1 cellular context compared by ENCODE assay signal in the genomic region with DNA sequence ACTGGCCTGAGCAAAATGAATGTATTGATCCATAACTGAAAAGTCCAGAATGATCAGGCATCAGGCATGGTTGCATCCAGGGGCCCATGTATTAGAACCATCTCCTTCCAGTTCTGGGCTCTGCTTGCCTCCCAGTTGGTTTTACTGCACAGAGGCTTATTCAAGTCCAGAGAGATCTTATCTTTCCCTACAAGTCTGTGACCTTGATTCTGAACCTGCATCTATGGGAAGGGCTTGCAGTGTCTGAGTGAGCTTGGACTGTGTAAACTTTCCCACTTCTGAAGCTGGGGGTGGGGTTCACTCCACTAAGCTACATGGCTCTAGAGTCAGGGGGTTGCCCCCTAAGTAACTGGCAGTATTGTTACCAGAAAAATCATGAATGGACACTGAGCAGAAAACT.
TF ChIP-seq lines count a peak whose summit lies in the region.

No MANE protein-coding gene starts in this region.

TF ChIP-seq in HepG2, 621 proteins besides CTCF, POLR2A, EP300 and RAD21 (continued from another document and continues in another):
- TF ChIP-seq, protein P1, sequence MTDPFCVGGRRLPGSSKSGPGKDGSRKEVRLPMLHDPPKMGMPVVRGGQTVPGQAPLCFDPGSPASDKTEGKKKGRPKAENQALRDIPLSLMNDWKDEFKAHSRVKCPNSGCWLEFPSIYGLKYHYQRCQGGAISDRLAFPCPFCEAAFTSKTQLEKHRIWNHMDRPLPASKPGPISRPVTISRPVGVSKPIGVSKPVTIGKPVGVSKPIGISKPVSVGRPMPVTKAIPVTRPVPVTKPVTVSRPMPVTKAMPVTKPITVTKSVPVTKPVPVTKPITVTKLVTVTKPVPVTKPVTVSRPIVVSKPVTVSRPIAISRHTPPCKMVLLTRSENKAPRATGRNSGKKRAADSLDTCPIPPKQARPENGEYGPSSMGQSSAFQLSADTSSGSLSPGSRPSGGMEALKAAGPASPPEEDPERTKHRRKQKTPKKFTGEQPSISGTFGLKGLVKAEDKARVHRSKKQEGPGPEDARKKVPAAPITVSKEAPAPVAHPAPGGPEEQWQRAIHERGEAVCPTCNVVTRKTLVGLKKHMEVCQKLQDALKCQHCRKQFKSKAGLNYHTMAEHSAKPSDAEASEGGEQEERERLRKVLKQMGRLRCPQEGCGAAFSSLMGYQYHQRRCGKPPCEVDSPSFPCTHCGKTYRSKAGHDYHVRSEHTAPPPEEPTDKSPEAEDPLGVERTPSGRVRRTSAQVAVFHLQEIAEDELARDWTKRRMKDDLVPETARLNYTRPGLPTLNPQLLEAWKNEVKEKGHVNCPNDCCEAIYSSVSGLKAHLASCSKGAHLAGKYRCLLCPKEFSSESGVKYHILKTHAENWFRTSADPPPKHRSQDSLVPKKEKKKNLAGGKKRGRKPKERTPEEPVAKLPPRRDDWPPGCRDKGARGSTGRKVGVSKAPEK (CRISPR knock-in tag; IDR thresholded peaks at IDR 0.05; ENCODE audit: borderline replicate concordance) = no peak
- TF ChIP-seq YY1 (IDR thresholded peaks at IDR 0.05; ENCODE audit: insufficient read depth, insufficient replicate concordance, low read depth, low read length) = no peak
- no peak for TF ChIP-seq ZNF766 (CRISPR knock-in tag; IDR thresholded peaks at IDR 0.05; ENCODE audit: borderline replicate concordance)
- TF ChIP-seq ZNF777 (CRISPR knock-in tag; IDR thresholded peaks at IDR 0.05) = no peak
- 0 out of 2 replicates have a peak, but pooled peaks have one; percentile 61 for TF ChIP-seq ZKSCAN8 (CRISPR knock-in tag; IDR thresholded peaks at IDR 0.05; ENCODE audit: borderline replicate concordance)
- TF ChIP-seq SIN3A (IDR thresholded peaks at IDR 0.05; ENCODE audit: borderline replicate concordance, low read depth, low read length) = no peak
- no peak for TF ChIP-seq ZNF670 (CRISPR knock-in tag; IDR thresholded peaks at IDR 0.05; ENCODE audit: borderline replicate concordance)
- TF ChIP-seq WIZ (CRISPR knock-in tag; IDR thresholded peaks at IDR 0.05) = no peak
- TF ChIP-seq, protein P2, sequence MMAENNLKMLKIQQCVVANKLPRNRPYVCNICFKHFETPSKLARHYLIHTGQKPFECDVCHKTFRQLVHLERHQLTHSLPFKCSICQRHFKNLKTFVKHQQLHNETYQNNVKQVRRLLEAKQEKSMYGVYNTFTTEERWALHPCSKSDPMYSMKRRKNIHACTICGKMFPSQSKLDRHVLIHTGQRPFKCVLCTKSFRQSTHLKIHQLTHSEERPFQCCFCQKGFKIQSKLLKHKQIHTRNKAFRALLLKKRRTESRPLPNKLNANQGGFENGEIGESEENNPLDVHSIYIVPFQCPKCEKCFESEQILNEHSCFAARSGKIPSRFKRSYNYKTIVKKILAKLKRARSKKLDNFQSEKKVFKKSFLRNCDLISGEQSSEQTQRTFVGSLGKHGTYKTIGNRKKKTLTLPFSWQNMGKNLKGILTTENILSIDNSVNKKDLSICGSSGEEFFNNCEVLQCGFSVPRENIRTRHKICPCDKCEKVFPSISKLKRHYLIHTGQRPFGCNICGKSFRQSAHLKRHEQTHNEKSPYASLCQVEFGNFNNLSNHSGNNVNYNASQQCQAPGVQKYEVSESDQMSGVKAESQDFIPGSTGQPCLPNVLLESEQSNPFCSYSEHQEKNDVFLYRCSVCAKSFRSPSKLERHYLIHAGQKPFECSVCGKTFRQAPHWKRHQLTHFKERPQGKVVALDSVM (CRISPR knock-in tag; IDR thresholded peaks at IDR 0.05) = no peak
- TF ChIP-seq HDAC6 (IDR thresholded peaks at IDR 0.05; ENCODE audit: low read depth, low read length) = no peak
- TF ChIP-seq SMYD3 (CRISPR knock-in tag; IDR thresholded peaks at IDR 0.05) = no peak
- TF ChIP-seq SMC3 (IDR thresholded peaks at IDR 0.05; ENCODE audit: low read length) = peak; percentile 5; the same call in 1 of the 2 replicates
- no peak for TF ChIP-seq KMT2B (CRISPR knock-in tag; IDR thresholded peaks at IDR 0.05)
- no peak for TF ChIP-seq LCORL (IDR thresholded peaks at IDR 0.05)
- no peak for TF ChIP-seq LCORL (CRISPR knock-in tag; IDR thresholded peaks at IDR 0.05)
- TF ChIP-seq ZNF747 (CRISPR knock-in tag; IDR thresholded peaks at IDR 0.05; ENCODE audit: borderline replicate concordance) = no peak
- TF ChIP-seq BORCS8-MEF2B (CRISPR knock-in tag; IDR thresholded peaks at IDR 0.05) = no peak
- no peak for TF ChIP-seq ZNF552 (CRISPR knock-in tag; IDR thresholded peaks at IDR 0.05; ENCODE audit: borderline replicate concordance)
- TF ChIP-seq, protein P3, sequence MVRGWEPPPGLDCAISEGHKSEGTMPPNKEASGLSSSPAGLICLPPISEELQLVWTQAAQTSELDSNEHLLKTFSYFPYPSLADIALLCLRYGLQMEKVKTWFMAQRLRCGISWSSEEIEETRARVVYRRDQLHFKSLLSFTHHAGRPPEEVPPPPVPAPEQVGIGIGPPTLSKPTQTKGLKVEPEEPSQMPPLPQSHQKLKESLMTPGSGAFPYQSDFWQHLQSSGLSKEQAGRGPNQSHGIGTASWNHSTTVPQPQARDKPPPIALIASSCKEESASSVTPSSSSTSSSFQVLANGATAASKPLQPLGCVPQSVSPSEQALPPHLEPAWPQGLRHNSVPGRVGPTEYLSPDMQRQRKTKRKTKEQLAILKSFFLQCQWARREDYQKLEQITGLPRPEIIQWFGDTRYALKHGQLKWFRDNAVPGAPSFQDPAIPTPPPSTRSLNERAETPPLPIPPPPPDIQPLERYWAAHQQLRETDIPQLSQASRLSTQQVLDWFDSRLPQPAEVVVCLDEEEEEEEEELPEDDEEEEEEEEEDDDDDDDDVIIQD (CRISPR knock-in tag; IDR thresholded peaks at IDR 0.05; ENCODE audit: low read depth) = 0 out of 2 replicates have a peak, but pooled peaks have one; percentile 49
- no peak for TF ChIP-seq DMAP1 (CRISPR knock-in tag; IDR thresholded peaks at IDR 0.05)
- TF ChIP-seq, protein P4, sequence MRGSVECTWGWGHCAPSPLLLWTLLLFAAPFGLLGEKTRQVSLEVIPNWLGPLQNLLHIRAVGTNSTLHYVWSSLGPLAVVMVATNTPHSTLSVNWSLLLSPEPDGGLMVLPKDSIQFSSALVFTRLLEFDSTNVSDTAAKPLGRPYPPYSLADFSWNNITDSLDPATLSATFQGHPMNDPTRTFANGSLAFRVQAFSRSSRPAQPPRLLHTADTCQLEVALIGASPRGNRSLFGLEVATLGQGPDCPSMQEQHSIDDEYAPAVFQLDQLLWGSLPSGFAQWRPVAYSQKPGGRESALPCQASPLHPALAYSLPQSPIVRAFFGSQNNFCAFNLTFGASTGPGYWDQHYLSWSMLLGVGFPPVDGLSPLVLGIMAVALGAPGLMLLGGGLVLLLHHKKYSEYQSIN (CRISPR knock-in tag; IDR thresholded peaks at IDR 0.05; ENCODE audit: borderline replicate concordance) = no peak
- 0 out of 2 replicates have a peak, but pooled peaks have one; percentile 38 for TF ChIP-seq SMAD3 (CRISPR knock-in tag; IDR thresholded peaks at IDR 0.05)
- TF ChIP-seq ZNF160 (CRISPR knock-in tag; IDR thresholded peaks at IDR 0.05) = no peak
- no peak for TF ChIP-seq ZSCAN25 (CRISPR knock-in tag; IDR thresholded peaks at IDR 0.05)
- TF ChIP-seq ZNF564 (CRISPR knock-in tag; IDR thresholded peaks at IDR 0.05) = no peak
- 0 out of 2 replicates have a peak, but pooled peaks have one; percentile 28 for TF ChIP-seq REPIN1 (CRISPR knock-in tag; IDR thresholded peaks at IDR 0.05; ENCODE audit: borderline replicate concordance, low read depth)
- no peak for TF ChIP-seq EEA1 (CRISPR knock-in tag; IDR thresholded peaks at IDR 0.05; ENCODE audit: borderline replicate concordance)
- no peak for TF ChIP-seq SIN3B (IDR thresholded peaks at IDR 0.05; ENCODE audit: low read length)
- no peak; the same call in 1 of the 2 replicates for TF ChIP-seq ETV5 (CRISPR knock-in tag; IDR thresholded peaks at IDR 0.05; ENCODE audit: borderline replicate concordance)
- TF ChIP-seq ETV6 (CRISPR knock-in tag; conservative IDR thresholded peaks at IDR 0.05) = no peak
- no peak for TF ChIP-seq ZNF615 (CRISPR knock-in tag; IDR thresholded peaks at IDR 0.05; ENCODE audit: borderline replicate concordance)
- no peak for TF ChIP-seq NR2F2 (IDR thresholded peaks at IDR 0.05; ENCODE audit: borderline replicate concordance, low read depth)
- TF ChIP-seq NCOR1 (IDR thresholded peaks at IDR 0.05; ENCODE audit: borderline replicate concordance, low read length) = peak; percentile 84; the same call in 1 of the 2 replicates
- TF ChIP-seq ZNF839 (CRISPR knock-in tag; IDR thresholded peaks at IDR 0.05; ENCODE audit: borderline replicate concordance) = no peak
- TF ChIP-seq NCOA2 (CRISPR knock-in tag; IDR thresholded peaks at IDR 0.05) = peak; percentile 60
- TF ChIP-seq, protein P5, sequence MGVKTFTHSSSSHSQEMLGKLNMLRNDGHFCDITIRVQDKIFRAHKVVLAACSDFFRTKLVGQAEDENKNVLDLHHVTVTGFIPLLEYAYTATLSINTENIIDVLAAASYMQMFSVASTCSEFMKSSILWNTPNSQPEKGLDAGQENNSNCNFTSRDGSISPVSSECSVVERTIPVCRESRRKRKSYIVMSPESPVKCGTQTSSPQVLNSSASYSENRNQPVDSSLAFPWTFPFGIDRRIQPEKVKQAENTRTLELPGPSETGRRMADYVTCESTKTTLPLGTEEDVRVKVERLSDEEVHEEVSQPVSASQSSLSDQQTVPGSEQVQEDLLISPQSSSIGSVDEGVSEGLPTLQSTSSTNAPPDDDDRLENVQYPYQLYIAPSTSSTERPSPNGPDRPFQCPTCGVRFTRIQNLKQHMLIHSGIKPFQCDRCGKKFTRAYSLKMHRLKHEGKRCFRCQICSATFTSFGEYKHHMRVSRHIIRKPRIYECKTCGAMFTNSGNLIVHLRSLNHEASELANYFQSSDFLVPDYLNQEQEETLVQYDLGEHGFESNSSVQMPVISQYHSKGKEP (CRISPR knock-in tag; IDR thresholded peaks at IDR 0.05) = no peak
- no peak for TF ChIP-seq MBD4 (IDR thresholded peaks at IDR 0.05; ENCODE audit: borderline replicate concordance, low read length)
- no peak for TF ChIP-seq ZZZ3 (CRISPR knock-in tag; IDR thresholded peaks at IDR 0.05; ENCODE audit: borderline replicate concordance)
- TF ChIP-seq, protein P6, sequence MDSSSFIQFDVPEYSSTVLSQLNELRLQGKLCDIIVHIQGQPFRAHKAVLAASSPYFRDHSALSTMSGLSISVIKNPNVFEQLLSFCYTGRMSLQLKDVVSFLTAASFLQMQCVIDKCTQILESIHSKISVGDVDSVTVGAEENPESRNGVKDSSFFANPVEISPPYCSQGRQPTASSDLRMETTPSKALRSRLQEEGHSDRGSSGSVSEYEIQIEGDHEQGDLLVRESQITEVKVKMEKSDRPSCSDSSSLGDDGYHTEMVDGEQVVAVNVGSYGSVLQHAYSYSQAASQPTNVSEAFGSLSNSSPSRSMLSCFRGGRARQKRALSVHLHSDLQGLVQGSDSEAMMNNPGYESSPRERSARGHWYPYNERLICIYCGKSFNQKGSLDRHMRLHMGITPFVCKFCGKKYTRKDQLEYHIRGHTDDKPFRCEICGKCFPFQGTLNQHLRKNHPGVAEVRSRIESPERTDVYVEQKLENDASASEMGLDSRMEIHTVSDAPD (CRISPR knock-in tag; IDR thresholded peaks at IDR 0.05) = no peak
- TF ChIP-seq HNRNPK (IDR thresholded peaks at IDR 0.05; ENCODE audit: low read depth, low read length, poor library complexity, severe bottlenecking) = no peak
- TF ChIP-seq, protein P7, sequence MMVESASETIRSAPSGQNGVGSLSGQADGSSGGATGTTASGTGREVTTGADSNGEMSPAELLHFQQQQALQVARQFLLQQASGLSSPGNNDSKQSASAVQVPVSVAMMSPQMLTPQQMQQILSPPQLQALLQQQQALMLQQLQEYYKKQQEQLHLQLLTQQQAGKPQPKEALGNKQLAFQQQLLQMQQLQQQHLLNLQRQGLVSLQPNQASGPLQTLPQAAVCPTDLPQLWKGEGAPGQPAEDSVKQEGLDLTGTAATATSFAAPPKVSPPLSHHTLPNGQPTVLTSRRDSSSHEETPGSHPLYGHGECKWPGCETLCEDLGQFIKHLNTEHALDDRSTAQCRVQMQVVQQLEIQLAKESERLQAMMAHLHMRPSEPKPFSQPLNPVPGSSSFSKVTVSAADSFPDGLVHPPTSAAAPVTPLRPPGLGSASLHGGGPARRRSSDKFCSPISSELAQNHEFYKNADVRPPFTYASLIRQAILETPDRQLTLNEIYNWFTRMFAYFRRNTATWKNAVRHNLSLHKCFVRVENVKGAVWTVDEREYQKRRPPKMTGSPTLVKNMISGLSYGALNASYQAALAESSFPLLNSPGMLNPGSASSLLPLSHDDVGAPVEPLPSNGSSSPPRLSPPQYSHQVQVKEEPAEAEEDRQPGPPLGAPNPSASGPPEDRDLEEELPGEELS (CRISPR knock-in tag; IDR thresholded peaks at IDR 0.05) = peak; percentile 71
- peak; percentile 62; the same call in 1 of the 2 replicates for TF ChIP-seq HMG20B (CRISPR knock-in tag; conservative IDR thresholded peaks at IDR 0.05)
- TF ChIP-seq, protein P8, sequence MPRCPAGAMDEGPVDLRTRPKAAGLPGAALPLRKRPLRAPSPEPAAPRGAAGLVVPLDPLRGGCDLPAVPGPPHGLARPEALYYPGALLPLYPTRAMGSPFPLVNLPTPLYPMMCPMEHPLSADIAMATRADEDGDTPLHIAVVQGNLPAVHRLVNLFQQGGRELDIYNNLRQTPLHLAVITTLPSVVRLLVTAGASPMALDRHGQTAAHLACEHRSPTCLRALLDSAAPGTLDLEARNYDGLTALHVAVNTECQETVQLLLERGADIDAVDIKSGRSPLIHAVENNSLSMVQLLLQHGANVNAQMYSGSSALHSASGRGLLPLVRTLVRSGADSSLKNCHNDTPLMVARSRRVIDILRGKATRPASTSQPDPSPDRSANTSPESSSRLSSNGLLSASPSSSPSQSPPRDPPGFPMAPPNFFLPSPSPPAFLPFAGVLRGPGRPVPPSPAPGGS (CRISPR knock-in tag; IDR thresholded peaks at IDR 0.05) = no peak
- TF ChIP-seq, protein P9, sequence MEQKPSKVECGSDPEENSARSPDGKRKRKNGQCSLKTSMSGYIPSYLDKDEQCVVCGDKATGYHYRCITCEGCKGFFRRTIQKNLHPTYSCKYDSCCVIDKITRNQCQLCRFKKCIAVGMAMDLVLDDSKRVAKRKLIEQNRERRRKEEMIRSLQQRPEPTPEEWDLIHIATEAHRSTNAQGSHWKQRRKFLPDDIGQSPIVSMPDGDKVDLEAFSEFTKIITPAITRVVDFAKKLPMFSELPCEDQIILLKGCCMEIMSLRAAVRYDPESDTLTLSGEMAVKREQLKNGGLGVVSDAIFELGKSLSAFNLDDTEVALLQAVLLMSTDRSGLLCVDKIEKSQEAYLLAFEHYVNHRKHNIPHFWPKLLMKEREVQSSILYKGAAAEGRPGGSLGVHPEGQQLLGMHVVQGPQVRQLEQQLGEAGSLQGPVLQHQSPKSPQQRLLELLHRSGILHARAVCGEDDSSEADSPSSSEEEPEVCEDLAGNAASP (CRISPR knock-in tag; IDR thresholded peaks at IDR 0.05; ENCODE audit: borderline replicate concordance) = peak; percentile 64; the same call in 1 of the 2 replicates
- no peak for TF ChIP-seq EZH2 (conservative IDR thresholded peaks at IDR 0.05; ENCODE audit: low read depth, low read length)
- TF ChIP-seq ERF (CRISPR knock-in tag; IDR thresholded peaks at IDR 0.05) = 0 out of 2 replicates have a peak, but pooled peaks have one; percentile 51
- TF ChIP-seq, protein P10, sequence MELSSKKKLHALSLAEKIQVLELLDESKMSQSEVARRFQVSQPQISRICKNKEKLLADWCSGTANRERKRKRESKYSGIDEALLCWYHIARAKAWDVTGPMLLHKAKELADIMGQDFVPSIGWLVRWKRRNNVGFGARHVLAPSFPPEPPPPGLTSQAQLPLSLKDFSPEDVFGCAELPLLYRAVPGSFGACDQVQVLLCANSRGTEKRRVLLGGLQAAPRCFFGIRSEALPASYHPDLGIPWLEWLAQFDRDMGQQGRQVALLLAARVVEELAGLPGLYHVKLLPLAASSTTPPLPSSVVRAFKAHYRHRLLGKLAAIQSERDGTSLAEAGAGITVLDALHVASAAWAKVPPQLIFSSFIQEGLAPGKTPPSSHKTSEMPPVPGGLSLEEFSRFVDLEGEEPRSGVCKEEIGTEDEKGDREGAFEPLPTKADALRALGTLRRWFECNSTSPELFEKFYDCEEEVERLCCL (CRISPR knock-in tag; IDR thresholded peaks at IDR 0.05; ENCODE audit: borderline replicate concordance) = no peak
- TF ChIP-seq PLRG1 (conservative IDR thresholded peaks at IDR 0.05) = no peak
- TF ChIP-seq ZNF205 (CRISPR knock-in tag; IDR thresholded peaks at IDR 0.05) = no peak
